ENCODE assay signal across 8 cellular contexts in the genomic region with DNA sequence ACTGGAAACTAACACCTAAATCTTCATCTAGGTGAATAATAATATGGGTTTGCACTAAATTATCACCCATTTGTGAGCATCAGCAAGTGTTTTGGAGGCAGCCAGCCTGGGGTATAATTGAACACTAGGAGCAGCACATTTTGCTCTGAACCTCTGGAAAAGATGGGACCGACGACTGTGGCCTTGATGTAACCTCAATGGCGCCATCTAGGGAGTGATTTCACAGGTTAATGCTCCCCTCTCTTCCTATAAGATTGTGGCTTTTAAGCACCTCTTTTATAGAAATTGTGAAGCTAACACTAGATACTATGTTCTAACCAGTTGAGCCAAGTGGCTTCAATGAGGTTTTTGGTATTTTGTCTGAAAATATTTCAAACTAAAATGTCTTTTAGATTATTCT.
DNase-seq lines count a peak whose midpoint lies in the region; ATAC-seq and TF ChIP-seq lines count a peak whose summit lies in the region.

No MANE protein-coding gene starts in this region.

- DNase-seq in DMS153 treated with DMSO at 0.1 percent for 48 hours (lab: John Stamatoyannopoulos, UW; ENCODE audit: unreplicated experiment), result peak; percentile 76
- peak; percentile 22 for DNase-seq in LNCaP clone FGC (ENCODE audit: low read depth)
- peak; percentile 47 for DNase-seq in NCI-H82 treated with DMSO at 0.1 percent for 48 hours (lab: John Stamatoyannopoulos, UW; ENCODE audit: unreplicated experiment)
- DNase-seq in iPS-NIHi7 (ENCODE audit: extremely low spot score), result peak; percentile 77
- no peak for DNase-seq in activated CD8-positive, alpha-beta memory T cell treated with anti-CD3 and anti-CD28 coated beads, Interleukin-2, amount 50 U/mL, for 4 hours
- DNase-seq in activated CD4-positive, CD25-positive, alpha-beta regulatory T cell (lab: John Stamatoyannopoulos, UW), result no peak
- no peak for DNase-seq in activated CD8-positive, alpha-beta memory T cell treated with anti-CD3 and anti-CD28 coated beads for 24 hours

- ATAC-seq in HG02973 (IDR thresholded peaks at IDR 0.05; ENCODE audit: unreplicated experiment), result no peak

- TF ChIP-seq CTCF in LNCaP clone FGC (IDR thresholded peaks at IDR 0.05; ENCODE audit: control insufficient read depth, extremely low read depth, insufficient read depth), result peak; percentile 77

- H3K4me3 ChIP-seq in LNCaP clone FGC (ENCODE audit: low read depth, low read length), result no peak overlapping the region

Comparison
In these comparisons a context has a peak if more than half of its experiments do, and no peak if none do; other contexts are left out.
1. DNase-seq: peak in DMS153 treated with DMSO at 0.1 percent for 48 hours (single experiment), LNCaP clone FGC (single experiment), NCI-H82 treated with DMSO at 0.1 percent for 48 hours (single experiment) and iPS-NIHi7 (single experiment); none in activated CD8-positive, alpha-beta memory T cell treated with anti-CD3 and anti-CD28 coated beads, Interleukin-2, amount 50 U/mL, for 4 hours (single experiment), activated CD4-positive, CD25-positive, alpha-beta regulatory T cell (0 of 4) and activated CD8-positive, alpha-beta memory T cell treated with anti-CD3 and anti-CD28 coated beads for 24 hours (single experiment).